Comparison of ENCODE assay signal across 16 cellular contexts in genomic region chr1:157117527-157118057, GRCh38. TPM values are rescaled to one million over a fixed set of nuclear protein-coding genes. Genes with fewer than 3 reads are reported as not detected.
DNase-seq lines count a peak whose midpoint lies in the region; ATAC-seq, FAIRE-seq and TF ChIP-seq lines count a peak whose summit lies in the region.
"Had no signal": no experiment of that assay in that cellular context is flagged by ENCODE, and none has a peak within 500 bp of the region (broad histone marks: within the 10 kb centered on the region; RNA-seq: fewer than 3 reads in every experiment).

No MANE protein-coding gene starts in this region.

- H3K4me1 Mint-ChIP-seq in endodermal cell, result peaks cover 43% of the 10 kb centered on the region
- H3K4me1 Mint-ChIP-seq in CD8-positive, alpha-beta memory T cell, result peaks cover 2 to 8% (median 6%) of the 10 kb centered on the region in 3 donors

- POLR2A ChIA-PET in CD8-positive, alpha-beta memory T cell (lab: Charles Lee), result no interaction called here

- H3K4me3 ChIP-seq in endodermal cell (ENCODE audit: low read length) (no peak overlapping the region), lower lobe of right lung (no peak overlapping the region)
- no peak overlapping the region for H3K4me3 ChIP-seq in CD8-positive, alpha-beta memory T cell (ENCODE audit: low read length)
- H3K4me3 ChIP-seq: heart right ventricle had no signal

- H3K36me3 ChIP-seq in endodermal cell (ENCODE audit: control insufficient read depth, insufficient read depth, low read length), result peaks cover 18% of the 10 kb centered on the region
- peaks cover 17% of the 10 kb centered on the region for H3K36me3 ChIP-seq in lower lobe of right lung
- H3K36me3 ChIP-seq in CD8-positive, alpha-beta memory T cell (ENCODE audit: insufficient read depth, low read length), result no peaks in the 10 kb centered on the region

- no peaks in the 10 kb centered on the region for H3K27me3 ChIP-seq in endodermal cell (ENCODE audit: control insufficient read depth, insufficient read depth, low read length, poor library complexity, severe bottlenecking)
- no peaks in the 10 kb centered on the region for H3K27me3 ChIP-seq in lower lobe of right lung (ENCODE audit: low read depth)
- no peaks in the 10 kb centered on the region for H3K27me3 ChIP-seq in CD8-positive, alpha-beta memory T cell (ENCODE audit: insufficient read depth, low read length, poor library complexity, severe bottlenecking)

- DNase-seq in DMS79 treated with DMSO at 0.1 percent for 48 hours (lab: John Stamatoyannopoulos, UW), result peak; percentile 52
- peak; percentile 47 for DNase-seq in GM19240 (ENCODE audit: insufficient read length, low spot score)
- peak; percentile 68 for DNase-seq in NAMALWA (ENCODE audit: low spot score)
- peak; percentile 64 for DNase-seq in endodermal cell
- DNase-seq in NCI-H1048 (lab: John Stamatoyannopoulos, UW), result no peak
- DNase-seq in HTR-8/SVneo (ENCODE audit: insufficient read length, low spot score), result no peak
- DNase-seq in lower lobe of right lung, result no peak
- DNase-seq in CD8-positive, alpha-beta memory T cell, result no peak
- DNase-seq: activated CD4-positive, alpha-beta T cell treated with anti-CD3 and anti-CD28 coated beads for 48 hours; activated naive CD4-positive, alpha-beta T cell; caudate nucleus; heart right ventricle; NCI-H748 treated with DMSO at 0.1 percent for 48 hours had no signal

- intact Hi-C loops in lower lobe of right lung (cut with DNase I), result no loop called here

- H3K9me3 Mint-ChIP-seq in endodermal cell, result no peaks in the 10 kb centered on the region
- peaks cover 0 to 2% (median 0%) of the 10 kb centered on the region in 5 donors for H3K9me3 Mint-ChIP-seq in CD8-positive, alpha-beta memory T cell

- no peak overlapping the region for H3K4me3 Mint-ChIP-seq in endodermal cell
- H3K4me3 Mint-ChIP-seq in CD8-positive, alpha-beta memory T cell, result no peak overlapping the region

- no peak for ATAC-seq in lower lobe of right lung
- ATAC-seq: HCT116, heart right ventricle had no signal

- CTCF ChIA-PET in CD8-positive, alpha-beta memory T cell (lab: Charles Lee), result interaction anchor here (1.0 kb wide), 1 partner anchor 28 kb away, joined by 3 read pairs; no protein-coding TSS in a partner anchor

- no peak overlapping the region for H3K27ac Mint-ChIP-seq in endodermal cell
- peak overlapping the region in 2 of 8 donors; percentile 47 to 60 for H3K27ac Mint-ChIP-seq in CD8-positive, alpha-beta memory T cell

- TF ChIP-seq CTCF in endodermal cell (conservative IDR thresholded peaks at IDR 0.05) (no peak), lower lobe of right lung (IDR thresholded peaks at IDR 0.05) (no peak)

- 63 to 80% methylated on average over 2 to 4 of the region's 4 CpGs for WGBS in endodermal cell (ENCODE audit: insufficient coverage in 1 of 2, insufficient read length in 1 of 2), 2 experiments

- H3K4me1 ChIP-seq in endodermal cell (ENCODE audit: control insufficient read depth, insufficient read depth, low read length), result peaks cover 9% of the 10 kb centered on the region
- no peaks in the 10 kb centered on the region for H3K4me1 ChIP-seq in lower lobe of right lung
- H3K4me1 ChIP-seq in CD8-positive, alpha-beta memory T cell (ENCODE audit: insufficient read depth, low read length), result no peaks in the 10 kb centered on the region

- no peak overlapping the region for H3K9ac ChIP-seq in endodermal cell (ENCODE audit: extremely low read depth, low read length, poor library complexity, severe bottlenecking)

- no peak for FAIRE-seq in HTR-8/SVneo (lab: Jason Lieb, UNC)

- H3K27me3 Mint-ChIP-seq in endodermal cell (ENCODE audit: insufficient read depth), result peaks cover 9% of the 10 kb centered on the region
- H3K27me3 Mint-ChIP-seq in CD8-positive, alpha-beta memory T cell, result peaks cover 0 to 3% of the 10 kb centered on the region in 2 donors

- H3K9me3 ChIP-seq in endodermal cell (ENCODE audit: control insufficient read depth, low read length) (no peaks in the 10 kb centered on the region), lower lobe of right lung (no peaks in the 10 kb centered on the region)
- no peaks in the 10 kb centered on the region for H3K9me3 ChIP-seq in CD8-positive, alpha-beta memory T cell (ENCODE audit: low read length)
- H3K9me3 ChIP-seq: heart right ventricle had no signal

- H3K27ac ChIP-seq in endodermal cell (ENCODE audit: low read depth, low read length) (no peak overlapping the region), lower lobe of right lung (no peak overlapping the region)
- no peak overlapping the region for H3K27ac ChIP-seq in CD8-positive, alpha-beta memory T cell (ENCODE audit: low read depth, low read length)
- H3K27ac ChIP-seq: heart right ventricle had no signal

- H3K36me3 Mint-ChIP-seq in endodermal cell (ENCODE audit: low read depth), result peaks cover 5% of the 10 kb centered on the region
- H3K36me3 Mint-ChIP-seq in CD8-positive, alpha-beta memory T cell, result peaks cover 0 to 16% (median 0%) of the 10 kb centered on the region in 3 donors

RNA-seq across cellular contexts. Expression of gene ETV3L, which starts 18.0 kb away (rescaled TPM):
- total RNA-seq in endodermal cell (under 1 TPM in 1 of 2 donors, not detected in 1; 0.26 TPM), lower lobe of right lung (not detected)
- 0.36 TPM for polyA plus RNA-seq in endodermal cell (2013, experiment 1 of 2)
- 0.12 TPM for polyA plus RNA-seq in endodermal cell (2013, experiment 2 of 2)
- total RNA-seq in CD8-positive, alpha-beta memory T cell, result not detected
- not detected for polyA plus RNA-seq in CD8-positive, alpha-beta memory T cell
- total RNA-seq: heart right ventricle, lower leg skin, omental fat pad had no signal
- polyA plus RNA-seq: heart right ventricle had no signal

RNA-seq across cellular contexts. Expression of gene ETV3, which starts 20.6 kb away (rescaled TPM):
- total RNA-seq in endodermal cell (10 to 100 TPM; 26.9 to 40.6 TPM), lower lobe of right lung (29.5 TPM)
- polyA plus RNA-seq in endodermal cell (2013, experiment 1 of 2), result 18.1 TPM
- polyA plus RNA-seq in endodermal cell (2013, experiment 2 of 2), result 17.5 TPM
- 10 to 100 TPM; 24.8 to 26.4 TPM for total RNA-seq in CD8-positive, alpha-beta memory T cell
- 10.0 TPM for polyA plus RNA-seq in CD8-positive, alpha-beta memory T cell

Comparison
In these comparisons a context has a peak if more than half of its experiments do, and no peak if none do; other contexts are left out.
1. DNase-seq: peak in DMS79 treated with DMSO at 0.1 percent for 48 hours (single experiment), GM19240 (single experiment), NAMALWA (single experiment) and endodermal cell (single experiment); none in NCI-H1048 (single experiment), HTR-8/SVneo (single experiment), lower lobe of right lung (single experiment) and CD8-positive, alpha-beta memory T cell (0 of 5).